Comparison of ENCODE assay signal across 28 cellular contexts in genomic region chr18:64653068-64653467, GRCh38.
"Had no signal": no experiment of that assay in that cellular context is flagged by ENCODE, and none has a peak within 500 bp of the region (broad histone marks: within the 10 kb centered on the region; RNA-seq: fewer than 3 reads in every experiment).

No MANE protein-coding gene starts in this region.

- H3K4me1 Mint-ChIP-seq: endodermal cell had no signal

- H3K4me3 ChIP-seq: colonic mucosa, dorsolateral prefrontal cortex, esophagus muscularis mucosa, esophagus squamous epithelium, gastrocnemius medialis, gastroesophageal sphincter, heart left ventricle, heart right ventricle had no signal

- FAIRE-seq: colon, endometrium, endothelial cell of umbilical vein, frontal cortex had no signal

- H3K9me3 ChIP-seq: colonic mucosa, esophagus muscularis mucosa, esophagus squamous epithelium, gastrocnemius medialis, gastroesophageal sphincter, heart left ventricle, heart right ventricle had no signal

- H3K27me3 ChIP-seq: colonic mucosa, dorsolateral prefrontal cortex, esophagus muscularis mucosa, esophagus squamous epithelium, foreskin keratinocyte, gastrocnemius medialis, gastroesophageal sphincter, heart left ventricle, heart right ventricle had no signal

- H3K27ac ChIP-seq: colonic mucosa, dorsolateral prefrontal cortex, epithelial cell of prostate, esophagus muscularis mucosa, esophagus squamous epithelium, foreskin keratinocyte, gastrocnemius medialis, gastroesophageal sphincter, heart left ventricle, heart right ventricle had no signal

- H3K36me3 ChIP-seq: colonic mucosa, esophagus muscularis mucosa, esophagus squamous epithelium, gastrocnemius medialis, gastroesophageal sphincter, heart left ventricle, heart right ventricle had no signal

- H3K4me1 ChIP-seq: colonic mucosa, esophagus muscularis mucosa, esophagus squamous epithelium, foreskin keratinocyte, gastrocnemius medialis, gastroesophageal sphincter, heart left ventricle, heart right ventricle had no signal

- H3K4me3 Mint-ChIP-seq: dendritic cell treated with granulocyte-macrophage colony-stimulating factor and Interleukin-4, amounts not matched to agents 40 ng/mL and 50 ng/mL, for 4 days; effector memory CD8-positive, alpha-beta T cell; endodermal cell had no signal

- DNase-seq: colonic mucosa; cortex of kidney; dermis blood vessel endothelial cell; dorsolateral prefrontal cortex; effector CD4-positive, alpha-beta T cell; effector CD8-positive, alpha-beta T cell; effector memory CD4-positive, alpha-beta T cell; effector memory CD8-positive, alpha-beta T cell; endodermal cell; erythroblast; esophagus squamous epithelium; foreskin fibroblast; foreskin keratinocyte; foreskin melanocyte; gastrocnemius medialis; glutamatergic neuron; head of caudate nucleus; heart left ventricle; heart right ventricle had no signal

- H3K9me3 Mint-ChIP-seq: endodermal cell had no signal

- ATAC-seq: effector memory CD8-positive, alpha-beta T cell; esophagus mucosa; foreskin keratinocyte; gastrocnemius medialis; gastroesophageal sphincter; heart left ventricle; heart right ventricle had no signal

- H3K27ac Mint-ChIP-seq: dendritic cell treated with granulocyte-macrophage colony-stimulating factor and Interleukin-4, amounts not matched to agents 40 ng/mL and 50 ng/mL, for 4 days; effector memory CD8-positive, alpha-beta T cell; endodermal cell had no signal

- H3K27me3 Mint-ChIP-seq: dendritic cell treated with granulocyte-macrophage colony-stimulating factor and Interleukin-4, amounts not matched to agents 40 ng/mL and 50 ng/mL, for 4 days; effector memory CD8-positive, alpha-beta T cell had no signal
